In genomic region chr4:183097251-183098079, GRCh38 we compare ENCODE assay signal across 1 cellular context.
A peak's percentile ranks its signal among the peaks of the same experiment; 100 is the strongest.
TF ChIP-seq lines count a peak whose summit lies in the region.

No MANE protein-coding gene starts in this region.

TF ChIP-seq in HepG2, 621 proteins besides CTCF, POLR2A, EP300 and RAD21 (continued from another document and continues in another):
- TF ChIP-seq HINFP (CRISPR knock-in tag; IDR thresholded peaks at IDR 0.05; ENCODE audit: low read depth), result no peak
- no peak for TF ChIP-seq GATAD2A (CRISPR knock-in tag; IDR thresholded peaks at IDR 0.05)
- peak; percentile 98 for TF ChIP-seq PRPF4 (IDR thresholded peaks at IDR 0.05; ENCODE audit: low read depth, low read length, poor library complexity, severe bottlenecking)
- TF ChIP-seq MED8 (CRISPR knock-in tag; IDR thresholded peaks at IDR 0.05; ENCODE audit: insufficient replicate concordance), result no peak
- TF ChIP-seq ZBTB4 (CRISPR knock-in tag; IDR thresholded peaks at IDR 0.05; ENCODE audit: borderline replicate concordance), result peak; percentile 99
- TF ChIP-seq KMT2A (CRISPR knock-in tag; IDR thresholded peaks at IDR 0.05), result peak; percentile 10; the same call in 1 of the 2 replicates
- no peak for TF ChIP-seq ZNF251 (CRISPR knock-in tag; IDR thresholded peaks at IDR 0.05)
- no peak for TF ChIP-seq ZNF484 (CRISPR knock-in tag; IDR thresholded peaks at IDR 0.05; ENCODE audit: borderline replicate concordance, low read depth)
- 0 out of 2 replicates have a peak, but pooled peaks have one; percentile 9 for TF ChIP-seq MTA1 (CRISPR knock-in tag; IDR thresholded peaks at IDR 0.05; ENCODE audit: borderline replicate concordance)
- no peak for TF ChIP-seq TEF (CRISPR knock-in tag; IDR thresholded peaks at IDR 0.05)
- TF ChIP-seq REST (IDR thresholded peaks at IDR 0.05; ENCODE audit: borderline replicate concordance in 1 of 2, low read depth in 1 of 2, low read length in 2 of 2), result peak in 1 of 2 experiments; percentile 1; a peak in 1 of 4 replicates
- no peak for TF ChIP-seq ZNF737 (CRISPR knock-in tag; IDR thresholded peaks at IDR 0.05; ENCODE audit: borderline replicate concordance)
- TF ChIP-seq FOXA3 (CRISPR knock-in tag; IDR thresholded peaks at IDR 0.05), result no peak
- no peak for TF ChIP-seq ZNF253 (CRISPR knock-in tag; IDR thresholded peaks at IDR 0.05; ENCODE audit: borderline replicate concordance)
- no peak for TF ChIP-seq TGIF2 (CRISPR knock-in tag; IDR thresholded peaks at IDR 0.05)
- TF ChIP-seq ZNF879 (CRISPR knock-in tag; IDR thresholded peaks at IDR 0.05), result peak; percentile 52; the same call in 1 of the 2 replicates
- 0 out of 2 replicates have a peak, but pooled peaks have one; percentile 26 for TF ChIP-seq SMAD9 (CRISPR knock-in tag; IDR thresholded peaks at IDR 0.05)
- TF ChIP-seq LCORL (IDR thresholded peaks at IDR 0.05), result no peak
- TF ChIP-seq LCORL (CRISPR knock-in tag; IDR thresholded peaks at IDR 0.05), result 0 out of 2 replicates have a peak, but pooled peaks have one; percentile 16
- peak; percentile 41; the same call in 1 of the 2 replicates for TF ChIP-seq PAWR (CRISPR knock-in tag; IDR thresholded peaks at IDR 0.05; ENCODE audit: borderline replicate concordance)
- TF ChIP-seq ZSCAN9 (CRISPR knock-in tag; IDR thresholded peaks at IDR 0.05; ENCODE audit: borderline replicate concordance), result no peak
- TF ChIP-seq RARG (CRISPR knock-in tag; IDR thresholded peaks at IDR 0.05; ENCODE audit: low read depth), result no peak
- peak; percentile 37; the same call in 1 of the 2 replicates for TF ChIP-seq ZNF674 (CRISPR knock-in tag; IDR thresholded peaks at IDR 0.05; ENCODE audit: low read depth)
- TF ChIP-seq SIN3A (IDR thresholded peaks at IDR 0.05; ENCODE audit: borderline replicate concordance, low read depth, low read length), result no peak
- TF ChIP-seq HES4 (CRISPR knock-in tag; IDR thresholded peaks at IDR 0.05; ENCODE audit: borderline replicate concordance), result no peak; the same call in 1 of the 2 replicates
- no peak for TF ChIP-seq MNT (IDR thresholded peaks at IDR 0.05)
- no peak for TF ChIP-seq ZNF704 (CRISPR knock-in tag; IDR thresholded peaks at IDR 0.05; ENCODE audit: borderline replicate concordance)
- no peak for TF ChIP-seq ZNF580 (CRISPR knock-in tag; IDR thresholded peaks at IDR 0.05; ENCODE audit: borderline replicate concordance, low read depth)
- TF ChIP-seq ZFP41 (CRISPR knock-in tag; IDR thresholded peaks at IDR 0.05; ENCODE audit: borderline replicate concordance), result 0 out of 2 replicates have a peak, but pooled peaks have one; percentile 8
- TF ChIP-seq SKIL (CRISPR knock-in tag; IDR thresholded peaks at IDR 0.05; ENCODE audit: borderline replicate concordance), result 0 out of 2 replicates have a peak, but pooled peaks have one; percentile 13
- TF ChIP-seq FOXC1 (CRISPR knock-in tag; IDR thresholded peaks at IDR 0.05; ENCODE audit: borderline replicate concordance), result peak; percentile 14; the same call in 1 of the 2 replicates
- peak; percentile 14 for TF ChIP-seq AGO2 (optimal IDR thresholded peaks at IDR 0.05; ENCODE audit: low read depth, low read length)
- no peak for TF ChIP-seq SRF (IDR thresholded peaks at IDR 0.05; ENCODE audit: low read depth, low read length)
- TF ChIP-seq HNF4G (IDR thresholded peaks at IDR 0.05; ENCODE audit: borderline replicate concordance, low read depth, low read length), result no peak
- TF ChIP-seq HNF4G (CRISPR knock-in tag; IDR thresholded peaks at IDR 0.05; ENCODE audit: borderline replicate concordance, low read depth), result 0 out of 2 replicates have a peak, but pooled peaks have one; percentile 29
- TF ChIP-seq CENPT (CRISPR knock-in tag; IDR thresholded peaks at IDR 0.05; ENCODE audit: low read depth), result no peak
- TF ChIP-seq THAP8 (CRISPR knock-in tag; IDR thresholded peaks at IDR 0.05; ENCODE audit: borderline replicate concordance), result no peak
- no peak for TF ChIP-seq MAZ (IDR thresholded peaks at IDR 0.05; ENCODE audit: borderline replicate concordance, low read depth, low read length)
- peak; percentile 42 for TF ChIP-seq MAZ (CRISPR knock-in tag; IDR thresholded peaks at IDR 0.05; ENCODE audit: low read depth)
- no peak for TF ChIP-seq ZXDC (CRISPR knock-in tag; IDR thresholded peaks at IDR 0.05)
